Comparison of ENCODE assay signal across 2 cellular contexts in genomic region chr2:24093270-24093669, GRCh38.
TF ChIP-seq lines count a peak whose summit lies in the region.

No MANE protein-coding gene starts in this region.

TF ChIP-seq in HEK293, 187 proteins besides CTCF, POLR2A, EP300 and RAD21:
- TF ChIP-seq ZNF146 (tag by site-specific recombination; IDR thresholded peaks at IDR 0.05): peak; percentile 63

TF ChIP-seq in K562, 482 proteins besides CTCF, POLR2A, EP300 and RAD21:
- TF ChIP-seq BCOR (IDR thresholded peaks at IDR 0.05): 0 out of 2 replicates have a peak, but pooled peaks have one; percentile 27
- TF ChIP-seq ZNF146 (CRISPR knock-in tag; IDR thresholded peaks at IDR 0.05; ENCODE audit: unreplicated experiment): peak; percentile 83
TF ChIP-seq in K562: peak in this region for 2; not testable (repeated sequence) for 480.
